In the genomic region with DNA sequence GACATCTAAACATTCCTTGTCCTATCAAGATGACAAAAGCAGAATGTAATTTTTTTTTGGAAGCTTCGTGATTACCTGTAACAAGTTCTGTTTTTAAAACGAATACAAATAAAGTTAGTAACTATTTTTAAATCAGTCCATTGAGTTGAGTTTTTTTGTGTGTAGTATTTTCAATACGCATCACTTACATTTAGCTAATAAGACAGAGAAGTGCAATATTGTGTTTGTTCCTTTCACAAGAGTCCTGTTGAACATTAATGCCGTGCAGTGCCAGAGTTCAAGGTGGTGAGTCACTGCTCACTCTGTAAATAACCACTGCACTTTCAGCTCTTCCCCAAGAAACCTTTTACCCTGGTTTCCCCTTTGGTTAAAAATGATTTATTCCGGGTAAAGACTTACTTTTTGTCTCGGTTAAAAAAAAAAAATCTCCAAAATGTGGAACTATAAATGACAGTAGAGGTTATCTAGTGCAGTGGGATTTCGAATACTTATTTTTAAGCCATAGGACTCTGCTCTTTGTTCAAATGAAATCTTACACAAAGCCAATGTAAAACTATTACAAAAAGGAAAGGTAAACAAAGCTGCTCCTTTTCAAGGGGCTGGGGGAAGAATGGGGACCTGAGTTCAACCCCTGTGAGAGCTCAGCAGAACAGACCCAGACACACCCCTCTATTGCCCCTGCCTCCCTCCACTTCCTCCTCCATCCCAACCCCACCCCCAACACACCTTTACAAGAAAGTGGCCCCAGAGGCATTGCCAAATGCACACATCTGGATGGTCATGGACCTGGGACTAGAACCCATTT, we compare ENCODE assay signal across 1 cellular context.
A peak's percentile ranks its signal among the peaks of the same experiment; 100 is the strongest.
TF ChIP-seq lines count a peak whose summit lies in the region.

No MANE protein-coding gene starts in this region.

TF ChIP-seq in HepG2, 621 proteins besides CTCF, POLR2A, EP300 and RAD21 (continued from another document and continues in another):
- TF ChIP-seq, protein P1, sequence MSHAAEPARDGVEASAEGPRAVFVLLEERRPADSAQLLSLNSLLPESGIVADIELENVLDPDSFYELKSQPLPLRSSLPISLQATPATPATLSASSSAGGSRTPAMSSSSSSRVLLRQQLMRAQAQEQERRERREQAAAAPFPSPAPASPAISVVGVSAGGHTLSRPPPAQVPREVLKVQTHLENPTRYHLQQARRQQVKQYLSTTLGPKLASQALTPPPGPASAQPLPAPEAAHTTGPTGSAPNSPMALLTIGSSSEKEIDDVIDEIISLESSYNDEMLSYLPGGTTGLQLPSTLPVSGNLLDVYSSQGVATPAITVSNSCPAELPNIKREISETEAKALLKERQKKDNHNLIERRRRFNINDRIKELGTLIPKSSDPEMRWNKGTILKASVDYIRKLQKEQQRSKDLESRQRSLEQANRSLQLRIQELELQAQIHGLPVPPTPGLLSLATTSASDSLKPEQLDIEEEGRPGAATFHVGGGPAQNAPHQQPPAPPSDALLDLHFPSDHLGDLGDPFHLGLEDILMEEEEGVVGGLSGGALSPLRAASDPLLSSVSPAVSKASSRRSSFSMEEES (CRISPR knock-in tag; IDR thresholded peaks at IDR 0.05): no peak
- peak; percentile 96 for TF ChIP-seq ZBTB42 (CRISPR knock-in tag; IDR thresholded peaks at IDR 0.05)
- peak; percentile 22; the same call in 1 of the 2 replicates for TF ChIP-seq HOXA3 (CRISPR knock-in tag; IDR thresholded peaks at IDR 0.05)
- peak; percentile 75; the same call in 1 of the 2 replicates for TF ChIP-seq NFIC (IDR thresholded peaks at IDR 0.05; ENCODE audit: low read length)
- no peak for TF ChIP-seq CBX5 (CRISPR knock-in tag; IDR thresholded peaks at IDR 0.05; ENCODE audit: borderline replicate concordance)
- peak; percentile 63 for TF ChIP-seq TARDBP (CRISPR knock-in tag; IDR thresholded peaks at IDR 0.05)
- TF ChIP-seq, protein P2, sequence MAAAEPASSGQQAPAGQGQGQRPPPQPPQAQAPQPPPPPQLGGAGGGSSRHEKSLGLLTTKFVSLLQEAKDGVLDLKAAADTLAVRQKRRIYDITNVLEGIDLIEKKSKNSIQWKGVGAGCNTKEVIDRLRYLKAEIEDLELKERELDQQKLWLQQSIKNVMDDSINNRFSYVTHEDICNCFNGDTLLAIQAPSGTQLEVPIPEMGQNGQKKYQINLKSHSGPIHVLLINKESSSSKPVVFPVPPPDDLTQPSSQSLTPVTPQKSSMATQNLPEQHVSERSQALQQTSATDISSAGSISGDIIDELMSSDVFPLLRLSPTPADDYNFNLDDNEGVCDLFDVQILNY (CRISPR knock-in tag; conservative IDR thresholded peaks at IDR 0.05): no peak
- no peak for TF ChIP-seq ZBTB4 (CRISPR knock-in tag; IDR thresholded peaks at IDR 0.05; ENCODE audit: borderline replicate concordance)
- no peak for TF ChIP-seq ZFP41 (CRISPR knock-in tag; IDR thresholded peaks at IDR 0.05; ENCODE audit: borderline replicate concordance)
- TF ChIP-seq HBP1 (CRISPR knock-in tag; IDR thresholded peaks at IDR 0.05; ENCODE audit: low read depth): no peak
- no peak; the same call in 1 of the 2 replicates for TF ChIP-seq ZKSCAN8 (CRISPR knock-in tag; IDR thresholded peaks at IDR 0.05; ENCODE audit: borderline replicate concordance)
- peak; percentile 90 for TF ChIP-seq RARA (CRISPR knock-in tag; IDR thresholded peaks at IDR 0.05)
- TF ChIP-seq SIX1 (CRISPR knock-in tag; IDR thresholded peaks at IDR 0.05; ENCODE audit: borderline replicate concordance): no peak
- TF ChIP-seq, protein P3, sequence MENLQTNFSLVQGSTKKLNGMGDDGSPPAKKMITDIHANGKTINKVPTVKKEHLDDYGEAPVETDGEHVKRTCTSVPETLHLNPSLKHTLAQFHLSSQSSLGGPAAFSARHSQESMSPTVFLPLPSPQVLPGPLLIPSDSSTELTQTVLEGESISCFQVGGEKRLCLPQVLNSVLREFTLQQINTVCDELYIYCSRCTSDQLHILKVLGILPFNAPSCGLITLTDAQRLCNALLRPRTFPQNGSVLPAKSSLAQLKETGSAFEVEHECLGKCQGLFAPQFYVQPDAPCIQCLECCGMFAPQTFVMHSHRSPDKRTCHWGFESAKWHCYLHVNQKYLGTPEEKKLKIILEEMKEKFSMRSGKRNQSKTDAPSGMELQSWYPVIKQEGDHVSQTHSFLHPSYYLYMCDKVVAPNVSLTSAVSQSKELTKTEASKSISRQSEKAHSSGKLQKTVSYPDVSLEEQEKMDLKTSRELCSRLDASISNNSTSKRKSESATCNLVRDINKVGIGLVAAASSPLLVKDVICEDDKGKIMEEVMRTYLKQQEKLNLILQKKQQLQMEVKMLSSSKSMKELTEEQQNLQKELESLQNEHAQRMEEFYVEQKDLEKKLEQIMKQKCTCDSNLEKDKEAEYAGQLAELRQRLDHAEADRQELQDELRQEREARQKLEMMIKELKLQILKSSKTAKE (CRISPR knock-in tag; IDR thresholded peaks at IDR 0.05; ENCODE audit: borderline replicate concordance): no peak
- TF ChIP-seq SP4 (CRISPR knock-in tag; IDR thresholded peaks at IDR 0.05): no peak
- TF ChIP-seq ATF3 (CRISPR knock-in tag; IDR thresholded peaks at IDR 0.05): peak; percentile 94
- TF ChIP-seq SATB2 (CRISPR knock-in tag; IDR thresholded peaks at IDR 0.05): no peak
- no peak for TF ChIP-seq EZH2 (conservative IDR thresholded peaks at IDR 0.05; ENCODE audit: low read depth, low read length)
- no peak for TF ChIP-seq SRSF1 (optimal IDR thresholded peaks at IDR 0.05; ENCODE audit: low read depth, low read length)
- no peak for TF ChIP-seq NONO (IDR thresholded peaks at IDR 0.05)
- TF ChIP-seq NONO (CRISPR knock-in tag; conservative IDR thresholded peaks at IDR 0.05): peak; percentile 60; the same call in 1 of the 2 replicates
- TF ChIP-seq ZNF674 (CRISPR knock-in tag; IDR thresholded peaks at IDR 0.05; ENCODE audit: low read depth): no peak
- TF ChIP-seq ZBTB7B (CRISPR knock-in tag; IDR thresholded peaks at IDR 0.05): peak; percentile 38; the same call in 1 of the 2 replicates
- no peak for TF ChIP-seq ZNF225 (CRISPR knock-in tag; IDR thresholded peaks at IDR 0.05)
- TF ChIP-seq MTA3 (CRISPR knock-in tag; IDR thresholded peaks at IDR 0.05): no peak
- no peak for TF ChIP-seq SP140L (CRISPR knock-in tag; IDR thresholded peaks at IDR 0.05; ENCODE audit: borderline replicate concordance)
- peak; percentile 62; the same call in 1 of the 2 replicates for TF ChIP-seq MBD4 (IDR thresholded peaks at IDR 0.05; ENCODE audit: borderline replicate concordance, low read length)
- TF ChIP-seq NFIB (CRISPR knock-in tag; IDR thresholded peaks at IDR 0.05; ENCODE audit: borderline replicate concordance): no peak
- no peak for TF ChIP-seq STAT6 (CRISPR knock-in tag; IDR thresholded peaks at IDR 0.05; ENCODE audit: borderline replicate concordance)
- TF ChIP-seq, protein P4, sequence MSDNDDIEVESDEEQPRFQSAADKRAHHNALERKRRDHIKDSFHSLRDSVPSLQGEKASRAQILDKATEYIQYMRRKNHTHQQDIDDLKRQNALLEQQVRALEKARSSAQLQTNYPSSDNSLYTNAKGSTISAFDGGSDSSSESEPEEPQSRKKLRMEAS (IDR thresholded peaks at IDR 0.05): peak; percentile 39; the same call in 1 of the 2 replicates
- TF ChIP-seq E2F1 (CRISPR knock-in tag; IDR thresholded peaks at IDR 0.05): no peak
- TF ChIP-seq ZNF781 (CRISPR knock-in tag; IDR thresholded peaks at IDR 0.05; ENCODE audit: borderline replicate concordance, not compliant biosample characterization): no peak
- TF ChIP-seq NBN (conservative IDR thresholded peaks at IDR 0.05): no peak
- no peak for TF ChIP-seq BATF2 (CRISPR knock-in tag; IDR thresholded peaks at IDR 0.05)
- no peak for TF ChIP-seq SYNCRIP (IDR thresholded peaks at IDR 0.05; ENCODE audit: insufficient read depth, low read depth, low read length)
- TF ChIP-seq ZNF296 (CRISPR knock-in tag; conservative IDR thresholded peaks at IDR 0.05): no peak
- TF ChIP-seq ZNF790 (CRISPR knock-in tag; IDR thresholded peaks at IDR 0.05; ENCODE audit: borderline replicate concordance): no peak
- TF ChIP-seq, protein P5, sequence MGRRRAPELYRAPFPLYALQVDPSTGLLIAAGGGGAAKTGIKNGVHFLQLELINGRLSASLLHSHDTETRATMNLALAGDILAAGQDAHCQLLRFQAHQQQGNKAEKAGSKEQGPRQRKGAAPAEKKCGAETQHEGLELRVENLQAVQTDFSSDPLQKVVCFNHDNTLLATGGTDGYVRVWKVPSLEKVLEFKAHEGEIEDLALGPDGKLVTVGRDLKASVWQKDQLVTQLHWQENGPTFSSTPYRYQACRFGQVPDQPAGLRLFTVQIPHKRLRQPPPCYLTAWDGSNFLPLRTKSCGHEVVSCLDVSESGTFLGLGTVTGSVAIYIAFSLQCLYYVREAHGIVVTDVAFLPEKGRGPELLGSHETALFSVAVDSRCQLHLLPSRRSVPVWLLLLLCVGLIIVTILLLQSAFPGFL (CRISPR knock-in tag; IDR thresholded peaks at IDR 0.05): no peak
- TF ChIP-seq ZNF891 (CRISPR knock-in tag; IDR thresholded peaks at IDR 0.05): no peak
- 0 out of 2 replicates have a peak, but pooled peaks have one; percentile 16 for TF ChIP-seq MEF2D (CRISPR knock-in tag; IDR thresholded peaks at IDR 0.05)
- TF ChIP-seq SMAD1 (CRISPR knock-in tag; IDR thresholded peaks at IDR 0.05; ENCODE audit: borderline replicate concordance, low read depth): no peak
- no peak for TF ChIP-seq ZNF256 (CRISPR knock-in tag; conservative IDR thresholded peaks at IDR 0.05)
